8 cellular contexts compared by ENCODE assay signal in the genomic region with DNA sequence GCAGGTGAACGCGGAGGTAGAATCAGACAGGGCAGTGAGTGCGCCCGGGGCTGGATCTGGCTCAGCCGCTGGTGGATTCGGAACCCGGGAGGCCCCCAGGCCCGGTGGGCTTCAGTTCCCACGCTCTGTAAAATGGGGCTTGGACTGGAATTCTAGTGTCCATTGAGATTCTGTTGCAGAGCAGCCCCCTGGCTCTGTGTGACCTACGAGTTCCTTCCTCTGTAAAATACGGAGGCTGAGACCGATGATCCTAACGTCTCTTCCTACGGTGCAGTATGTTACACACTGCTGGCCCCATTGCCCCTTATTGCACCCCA. TPM values are rescaled to one million over a fixed set of nuclear protein-coding genes. Genes with fewer than 3 reads are reported as not detected.
DNase-seq lines count a peak whose midpoint lies in the region; ATAC-seq and TF ChIP-seq lines count a peak whose summit lies in the region.

No MANE protein-coding gene starts in this region.

- no peak for TF ChIP-seq POLR2A in testis (IDR thresholded peaks at IDR 0.05)

- H3K27me3 Mint-ChIP-seq in activated T-helper 2 cell treated with anti-CD3 and anti-CD28 coated beads, Interferon-gamma antibody, Interleukin-2, Interleukin-4, amounts not matched to agents 10 μg/mL and 5 μg/mL and 100 μg/mL, durations not matched to agents 14 hours and 24 hours and 36 hours (ENCODE audit: low read depth), result peaks cover 3% of the 10 kb centered on the region

- H3K4me3 ChIP-seq in kidney epithelial cell (ENCODE audit: low read depth, low read length) (peak overlapping the region; percentile 84), testis (peak overlapping the region; percentile 56 to 76)

- DNase-seq in activated T-cell treated with anti-CD3 and anti-CD28 coated beads for 1 hour (ENCODE audit: low read depth) (peak; percentile 23), activated T-cell treated with anti-CD3 and anti-CD28 coated beads for 4 hours (no peak), kidney epithelial cell (ENCODE audit: low read depth) (no peak), testis (no peak), sciatic nerve (ENCODE audit: low spot score) (no peak), activated gamma-delta T cell treated with Interleukin-2 at 50 U/mL for 16 hours (no peak)
- DNase-seq in activated T-helper 2 cell treated with anti-CD3 and anti-CD28 coated beads, Interferon-gamma antibody, Interleukin-2, Interleukin-4, amounts not matched to agents 10 μg/mL and 5 μg/mL and 100 μg/mL, durations not matched to agents 14 hours and 24 hours and 36 hours (ENCODE audit: low spot score), result no peak
- no peak for DNase-seq in activated CD8-positive, alpha-beta memory T cell treated with anti-CD3 and anti-CD28 coated beads, Interleukin-2, amount 50 U/mL, for 4 hours

- no peak for TF ChIP-seq CTCF in kidney epithelial cell (IDR thresholded peaks at IDR 0.05; ENCODE audit: insufficient read depth, low read length, poor library complexity, severe bottlenecking)
- TF ChIP-seq CTCF in testis (IDR thresholded peaks at IDR 0.05), result no peak

- H3K36me3 Mint-ChIP-seq in activated T-helper 2 cell treated with anti-CD3 and anti-CD28 coated beads, Interferon-gamma antibody, Interleukin-2, Interleukin-4, amounts not matched to agents 10 μg/mL and 5 μg/mL and 100 μg/mL, durations not matched to agents 14 hours and 24 hours and 36 hours (ENCODE audit: low read depth), result no peaks in the 10 kb centered on the region

- no peaks in the 10 kb centered on the region for H3K4me1 ChIP-seq in testis

- H3K27ac Mint-ChIP-seq in activated T-helper 2 cell treated with anti-CD3 and anti-CD28 coated beads, Interferon-gamma antibody, Interleukin-2, Interleukin-4, amounts not matched to agents 10 μg/mL and 5 μg/mL and 100 μg/mL, durations not matched to agents 14 hours and 24 hours and 36 hours, result no peak overlapping the region

- 0% methylated on average over 5 to 11 of the region's 14 CpGs for WGBS in testis, 2 donors

- no peaks in the 10 kb centered on the region for H3K36me3 ChIP-seq in kidney epithelial cell (ENCODE audit: control insufficient read depth, insufficient read depth, low read length)
- no peaks in the 10 kb centered on the region for H3K36me3 ChIP-seq in testis (ENCODE audit: low read depth, missing control alignments)

- no peaks in the 10 kb centered on the region for H3K9me3 ChIP-seq in testis

- peak overlapping the region; percentile 96 for H3K4me3 Mint-ChIP-seq in activated T-helper 2 cell treated with anti-CD3 and anti-CD28 coated beads, Interferon-gamma antibody, Interleukin-2, Interleukin-4, amounts not matched to agents 10 μg/mL and 5 μg/mL and 100 μg/mL, durations not matched to agents 14 hours and 24 hours and 36 hours (ENCODE audit: low read depth)

- peak overlapping the region in 1 of 2 donors; percentile 6 for H3K27ac ChIP-seq in testis

- ATAC-seq in sciatic nerve, result no peak

- H3K4me1 Mint-ChIP-seq in activated T-helper 2 cell treated with anti-CD3 and anti-CD28 coated beads, Interferon-gamma antibody, Interleukin-2, Interleukin-4, amounts not matched to agents 10 μg/mL and 5 μg/mL and 100 μg/mL, durations not matched to agents 14 hours and 24 hours and 36 hours (ENCODE audit: low read depth), result peaks cover 24% of the 10 kb centered on the region

- intact Hi-C loops in activated T-helper 2 cell treated with anti-CD3 and anti-CD28 coated beads, Interferon-gamma antibody, Interleukin-2, Interleukin-4, amounts not matched to agents 10 μg/mL and 5 μg/mL and 100 μg/mL, durations not matched to agents 14 hours and 24 hours and 36 hours (cut with micrococcal nuclease), result loop anchor here (5.0 kb wide), 2 partner anchors 34 to 201 kb away; partner anchors contain the start of genes KDM2A and POLD4
- intact Hi-C loops in testis (cut with DNase I; ENCODE audit: low total_unique reads) (no loop called here), sciatic nerve (cut with DNase I) (no loop called here)

- H3K27me3 ChIP-seq in kidney epithelial cell (ENCODE audit: control insufficient read depth, insufficient read depth, low read length) (no peaks in the 10 kb centered on the region), testis (no peaks in the 10 kb centered on the region)

- no peaks in the 10 kb centered on the region for H3K9me3 Mint-ChIP-seq in activated T-helper 2 cell treated with anti-CD3 and anti-CD28 coated beads, Interferon-gamma antibody, Interleukin-2, Interleukin-4, amounts not matched to agents 10 μg/mL and 5 μg/mL and 100 μg/mL, durations not matched to agents 14 hours and 24 hours and 36 hours

RNA-seq across cellular contexts. Expression of gene SSH3, which starts 14.9 kb away (rescaled TPM):
- total RNA-seq in activated T-helper 2 cell treated with anti-CD3 and anti-CD28 coated beads, Interferon-gamma antibody, Interleukin-2, Interleukin-4, amounts not matched to agents 10 μg/mL and 5 μg/mL and 100 μg/mL, durations not matched to agents 14 hours and 24 hours and 36 hours, result 12.1 and 16.2 TPM in 2 replicates
- total RNA-seq in kidney epithelial cell (37.2 and 39.9 TPM in 2 replicates), testis (1 to 10 TPM; 6.9 to 9.8 TPM), sciatic nerve (40.7 TPM)
- 8.6 TPM for polyA plus RNA-seq in testis (ENCODE audit: insufficient read depth, low read depth, low replicate concordance)

RNA-seq across cellular contexts. Expression of gene ANKRD13D, which starts 29.1 kb away (rescaled TPM):
- 119 and 135 TPM in 2 replicates for total RNA-seq in activated T-helper 2 cell treated with anti-CD3 and anti-CD28 coated beads, Interferon-gamma antibody, Interleukin-2, Interleukin-4, amounts not matched to agents 10 μg/mL and 5 μg/mL and 100 μg/mL, durations not matched to agents 14 hours and 24 hours and 36 hours
- total RNA-seq in kidney epithelial cell (36.6 and 48.5 TPM in 2 replicates), testis (10 to 100 TPM; 66.2 to 73.3 TPM), sciatic nerve (69.7 TPM)
- 32.8 TPM for polyA plus RNA-seq in testis (ENCODE audit: insufficient read depth, low read depth, low replicate concordance)

RNA-seq across cellular contexts. Expression of gene POLD4, which starts 35.1 kb away (rescaled TPM):
- total RNA-seq in activated T-helper 2 cell treated with anti-CD3 and anti-CD28 coated beads, Interferon-gamma antibody, Interleukin-2, Interleukin-4, amounts not matched to agents 10 μg/mL and 5 μg/mL and 100 μg/mL, durations not matched to agents 14 hours and 24 hours and 36 hours, result 41.1 and 50.1 TPM in 2 replicates
- total RNA-seq in kidney epithelial cell, result 70.7 and 75.5 TPM in 2 replicates
- 10 to 100 TPM; 53.8 to 59.1 TPM for total RNA-seq in testis
- 54.6 TPM for polyA plus RNA-seq in testis (ENCODE audit: insufficient read depth, low read depth, low replicate concordance)
- total RNA-seq in sciatic nerve, result 43.5 TPM

RNA-seq across cellular contexts. Expression of gene GRK2, which starts 51.9 kb away (rescaled TPM):
- 282 and 287 TPM in 2 replicates for total RNA-seq in activated T-helper 2 cell treated with anti-CD3 and anti-CD28 coated beads, Interferon-gamma antibody, Interleukin-2, Interleukin-4, amounts not matched to agents 10 μg/mL and 5 μg/mL and 100 μg/mL, durations not matched to agents 14 hours and 24 hours and 36 hours
- total RNA-seq in kidney epithelial cell (46.4 and 51.3 TPM in 2 replicates), testis (10 to 100 TPM; 64.3 to 87.6 TPM), sciatic nerve (61.7 TPM)
- polyA plus RNA-seq in testis (ENCODE audit: insufficient read depth, low read depth, low replicate concordance), result 45.6 TPM

RNA-seq across cellular contexts. Expression of gene CLCF1, which starts 55.2 kb away (rescaled TPM):
- 2.9 and 3.0 TPM in 2 replicates for total RNA-seq in activated T-helper 2 cell treated with anti-CD3 and anti-CD28 coated beads, Interferon-gamma antibody, Interleukin-2, Interleukin-4, amounts not matched to agents 10 μg/mL and 5 μg/mL and 100 μg/mL, durations not matched to agents 14 hours and 24 hours and 36 hours
- 33.1 and 34.3 TPM in 2 replicates for total RNA-seq in kidney epithelial cell
- total RNA-seq in testis, result 1 to 10 TPM; 3.7 to 6.8 TPM
- 2.7 TPM for polyA plus RNA-seq in testis (ENCODE audit: insufficient read depth, low read depth, low replicate concordance)
- total RNA-seq in sciatic nerve, result 7.5 TPM
